In the genomic region with DNA sequence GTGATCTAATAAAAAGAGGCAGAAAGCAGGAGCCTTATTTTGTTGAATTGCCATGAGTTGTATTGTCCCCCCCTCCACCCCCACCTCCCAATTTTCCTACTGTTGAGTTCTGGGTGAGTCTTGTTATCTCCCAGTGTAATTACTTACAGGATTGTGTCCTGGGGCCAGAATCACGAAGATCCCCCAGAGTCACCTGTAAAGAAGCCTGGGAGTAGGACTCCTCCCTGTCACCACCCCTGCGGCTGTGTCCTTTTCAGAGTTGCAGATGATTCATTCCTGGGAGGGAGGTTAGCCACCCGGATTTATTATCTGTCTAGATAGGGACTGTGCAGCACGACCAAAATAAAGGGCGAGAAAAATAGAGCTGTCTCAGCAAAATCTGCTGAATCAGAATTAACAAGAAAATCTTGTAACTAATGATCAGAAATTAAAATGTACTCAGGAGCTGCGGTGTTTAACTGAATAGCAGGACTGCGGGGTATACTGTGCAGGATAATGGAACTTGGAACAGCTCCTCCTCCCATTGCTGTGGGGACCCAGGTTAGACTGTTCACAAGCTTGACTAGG, we compare ENCODE assay signal across 30 cellular contexts.
"Had no signal": no experiment of that assay in that cellular context is flagged by ENCODE, and none has a peak within 500 bp of the region (broad histone marks: within the 10 kb centered on the region; RNA-seq: fewer than 3 reads in every experiment).

No MANE protein-coding gene starts in this region.

- H3K27me3 ChIP-seq: brain microvascular endothelial cell, dorsolateral prefrontal cortex, esophagus muscularis mucosa, heart right ventricle had no signal

- DNase-seq: activated CD4-positive, alpha-beta memory T cell treated with anti-CD3 and anti-CD28 coated beads, Interleukin-2, amount 10 ng/mL, durations not matched to agents 7 days and 5 days; activated CD4-positive, alpha-beta T cell treated with anti-CD3 and anti-CD28 coated beads for 1 hour; activated CD4-positive, alpha-beta T cell treated with anti-CD3 and anti-CD28 coated beads for 4 hours; activated CD4-positive, alpha-beta T cell treated with anti-CD3 and anti-CD28 coated beads, Interleukin-2, amount 10 ng/mL, durations not matched to agents 7 days and 5 days; activated CD4-positive, alpha-beta T cell treated with anti-CD3 and anti-CD28 coated beads, Interleukin-2, amount 50 U/mL, for 4 hours; activated gamma-delta T cell treated with Interleukin-2 at 50 U/mL for 16 hours; activated naive CD4-positive, alpha-beta T cell treated with anti-CD3 and anti-CD28 coated beads, Interleukin-2, amount 50 U/mL, for 16 hours; activated naive CD4-positive, alpha-beta T cell treated with Interleukin-2 at 50 U/mL for 16 hours; activated T-cell treated with anti-CD3 and anti-CD28 coated beads, Interleukin-2, amount 50 U/mL, for 1 hour; activated T-cell treated with anti-CD3 and anti-CD28 coated beads, Interleukin-2, amount 50 U/mL, for 48 hours; amniotic stem cell; anterior cingulate cortex; brain microvascular endothelial cell; dorsolateral prefrontal cortex; effector memory CD4-positive, alpha-beta T cell; endodermal cell; erythroblast; foreskin melanocyte; heart right ventricle; T-helper 2 cell had no signal

- ATAC-seq: gastroesophageal sphincter, heart right ventricle, WTC11 had no signal

- H3K27ac ChIP-seq: brain microvascular endothelial cell, coronary artery, dorsolateral prefrontal cortex, esophagus muscularis mucosa, gastroesophageal sphincter, heart right ventricle, VCaP had no signal

- H3K27ac Mint-ChIP-seq: activated CD4-positive, alpha-beta memory T cell treated with anti-CD3 and anti-CD28 coated beads, Interleukin-2, amount 10 ng/mL, durations not matched to agents 7 days and 5 days; activated CD4-positive, alpha-beta T cell treated with anti-CD3 and anti-CD28 coated beads, Interleukin-2, amount 10 ng/mL, durations not matched to agents 7 days and 5 days; activated naive CD8-positive, alpha-beta T cell; activated T-helper 1 cell treated with anti-CD3 and anti-CD28 coated beads, Interleukin-12 subunit alpha, Interleukin-12 subunit beta, Interleukin-2, Interleukin-4 antibody, amounts not matched to agents 30 ng/mL and 10 ng/mL and 1 ng/mL, durations not matched to agents 14 hours and 24 hours and 36 hours; activated T-helper 2 cell treated with anti-CD3 and anti-CD28 coated beads, Interferon-gamma antibody, Interleukin-2, Interleukin-4, amounts not matched to agents 10 μg/mL and 5 μg/mL and 100 μg/mL, durations not matched to agents 14 hours and 24 hours and 36 hours; dendritic cell treated with granulocyte-macrophage colony-stimulating factor and Interleukin-4, amounts not matched to agents 40 ng/mL and 50 ng/mL, for 4 days; endodermal cell; WTC11 had no signal

- H3K36me3 ChIP-seq: brain microvascular endothelial cell, esophagus muscularis mucosa, gastroesophageal sphincter, heart right ventricle had no signal

- H3K27me3 Mint-ChIP-seq: activated naive CD8-positive, alpha-beta T cell; dendritic cell treated with granulocyte-macrophage colony-stimulating factor and Interleukin-4, amounts not matched to agents 40 ng/mL and 50 ng/mL, for 4 days had no signal

- H3K36me3 Mint-ChIP-seq: activated naive CD8-positive, alpha-beta T cell had no signal

- H3K4me3 Mint-ChIP-seq: activated CD4-positive, alpha-beta memory T cell treated with anti-CD3 and anti-CD28 coated beads, Interleukin-2, amount 10 ng/mL, durations not matched to agents 7 days and 5 days; activated CD4-positive, alpha-beta T cell treated with anti-CD3 and anti-CD28 coated beads, Interleukin-2, amount 10 ng/mL, durations not matched to agents 7 days and 5 days; activated naive CD8-positive, alpha-beta T cell; activated T-helper 1 cell treated with anti-CD3 and anti-CD28 coated beads, Interleukin-12 subunit alpha, Interleukin-12 subunit beta, Interleukin-2, Interleukin-4 antibody, amounts not matched to agents 30 ng/mL and 10 ng/mL and 1 ng/mL, durations not matched to agents 14 hours and 24 hours and 36 hours; central memory CD8-positive, alpha-beta T cell; dendritic cell treated with granulocyte-macrophage colony-stimulating factor and Interleukin-4, amounts not matched to agents 40 ng/mL and 50 ng/mL, for 4 days; endodermal cell; WTC11 had no signal

- H3K4me3 ChIP-seq: coronary artery, dorsolateral prefrontal cortex, esophagus muscularis mucosa, gastroesophageal sphincter, heart right ventricle had no signal

- H3K4me1 Mint-ChIP-seq: activated CD4-positive, alpha-beta memory T cell treated with anti-CD3 and anti-CD28 coated beads, Interleukin-2, amount 10 ng/mL, durations not matched to agents 7 days and 5 days; activated CD4-positive, alpha-beta T cell treated with anti-CD3 and anti-CD28 coated beads, Interleukin-2, amount 10 ng/mL, durations not matched to agents 7 days and 5 days; central memory CD8-positive, alpha-beta T cell had no signal

- H3K9me3 Mint-ChIP-seq: activated CD4-positive, alpha-beta memory T cell treated with anti-CD3 and anti-CD28 coated beads, Interleukin-2, amount 10 ng/mL, durations not matched to agents 7 days and 5 days; activated CD4-positive, alpha-beta T cell treated with anti-CD3 and anti-CD28 coated beads, Interleukin-2, amount 10 ng/mL, durations not matched to agents 7 days and 5 days; activated T-helper 1 cell treated with anti-CD3 and anti-CD28 coated beads, Interleukin-12 subunit alpha, Interleukin-12 subunit beta, Interleukin-2, Interleukin-4 antibody, amounts not matched to agents 30 ng/mL and 10 ng/mL and 1 ng/mL, durations not matched to agents 14 hours and 24 hours and 36 hours; activated T-helper 2 cell treated with anti-CD3 and anti-CD28 coated beads, Interferon-gamma antibody, Interleukin-2, Interleukin-4, amounts not matched to agents 10 μg/mL and 5 μg/mL and 100 μg/mL, durations not matched to agents 14 hours and 24 hours and 36 hours; central memory CD8-positive, alpha-beta T cell; dendritic cell treated with granulocyte-macrophage colony-stimulating factor and Interleukin-4, amounts not matched to agents 40 ng/mL and 50 ng/mL, for 4 days; endodermal cell had no signal

- H3K4me1 ChIP-seq: esophagus muscularis mucosa, gastroesophageal sphincter had no signal
